Comparison of ENCODE assay signal across 8 cellular contexts in the genomic region with DNA sequence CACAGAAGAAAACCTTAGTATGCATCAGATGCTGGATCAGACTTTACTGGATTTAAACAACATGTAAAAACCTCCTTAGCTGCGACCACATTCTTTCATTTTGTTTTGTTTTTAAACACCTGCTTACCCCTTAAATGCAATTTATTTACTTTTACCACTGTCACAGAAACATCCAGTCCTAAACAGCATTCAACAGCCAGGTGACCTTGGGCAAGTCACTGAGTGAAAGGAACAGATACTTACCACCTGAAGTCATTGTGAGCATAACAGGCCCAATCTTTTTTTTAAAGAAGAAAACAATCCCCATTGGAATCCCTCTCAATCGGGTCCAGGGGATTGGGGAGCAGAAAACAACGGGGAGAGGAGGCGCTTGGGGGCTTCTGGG. TPM values are rescaled to one million over a fixed set of nuclear protein-coding genes. Genes with fewer than 3 reads are reported as not detected.
DNase-seq lines count a peak whose midpoint lies in the region; ATAC-seq and TF ChIP-seq lines count a peak whose summit lies in the region.

No MANE protein-coding gene starts in this region.

- peak overlapping the region; percentile 93 for H2AFZ ChIP-seq in IMR-90 (replicated peaks; ENCODE audit: low read length, poor library complexity)

- H3K36me3 ChIP-seq in IMR-90 (ENCODE audit: control insufficient read depth, insufficient read depth, low read length) (peaks cover 18% of the 10 kb centered on the region), colonic mucosa (peaks cover 3% of the 10 kb centered on the region)

- H3K4me1 ChIP-seq in IMR-90 (ENCODE audit: control insufficient read depth, insufficient read depth, low read length) (peaks cover 24% of the 10 kb centered on the region), colonic mucosa (peaks cover 5% of the 10 kb centered on the region)

- intact Hi-C loops in IMR-90 (cut with micrococcal nuclease) (no loop called here), colonic mucosa (cut with DNase I) (no loop called here)

- H2BK120ac ChIP-seq in IMR-90 (ENCODE audit: low read depth, low read length), result no peak overlapping the region; the same call in 1 of the 2 replicates

- peak overlapping the region; percentile 89 for H2AK9ac ChIP-seq in IMR-90 (replicated peaks; ENCODE audit: low read depth, low read length, poor library complexity)

- no peaks in the 10 kb centered on the region for H3K9me3 ChIP-seq in IMR-90 (ENCODE audit: control insufficient read depth, insufficient read depth, low read length)
- H3K9me3 ChIP-seq in colonic mucosa, result no peaks in the 10 kb centered on the region

- H3K36me3 Mint-ChIP-seq in activated naive CD4-positive, alpha-beta T cell treated with anti-CD3 and anti-CD28 coated beads, Interleukin-2, amount 50 U/mL, for 24 hours, result no peaks in the 10 kb centered on the region
- H3K36me3 Mint-ChIP-seq in nephron (ENCODE audit: low read depth), result no peaks in the 10 kb centered on the region

- peak overlapping the region; percentile 66; the same call in 1 of the 2 replicates for H3K4ac ChIP-seq in IMR-90 (ENCODE audit: low read depth, low read length)

- in situ Hi-C loops in IMR-90 (cut with MboI; ENCODE audit: low sequenced_read_pairs), result no loop called here

- H3K4me1 Mint-ChIP-seq in activated naive CD4-positive, alpha-beta T cell treated with anti-CD3 and anti-CD28 coated beads, Interleukin-2, amount 50 U/mL, for 24 hours, result peaks cover 52% of the 10 kb centered on the region
- H3K4me1 Mint-ChIP-seq in nephron, result peaks cover 6% of the 10 kb centered on the region

- no peak for ATAC-seq in IMR-90 (ENCODE audit: low read depth)

- DNase-seq in activated naive CD4-positive, alpha-beta T cell (lab: John Stamatoyannopoulos, UW), result no peak
- no peak for DNase-seq in IMR-90
- DNase-seq in colonic mucosa, result no peak
- no peak for DNase-seq in NCI-H524 (lab: John Stamatoyannopoulos, UW)
- no peak for DNase-seq in DMS153 (lab: John Stamatoyannopoulos, UW)
- DNase-seq in NCI-H1694 treated with DMSO at 0.1 percent for 48 hours (lab: John Stamatoyannopoulos, UW), result no peak

- H3K4me3 Mint-ChIP-seq in activated naive CD4-positive, alpha-beta T cell treated with anti-CD3 and anti-CD28 coated beads, Interleukin-2, amount 50 U/mL, for 24 hours, result peak overlapping the region; percentile 97
- peak overlapping the region; percentile 92 to 97 (median 94) for H3K4me3 Mint-ChIP-seq in nephron

- no peak overlapping the region for H2AK5ac ChIP-seq in IMR-90 (ENCODE audit: low read depth, low read length)

- dilution Hi-C loops in IMR-90 (cut with HindIII; ENCODE audit: low sequenced_read_pairs, unreplicated experiment), result no loop called here

- no peak for TF ChIP-seq RAD21 in IMR-90 (IDR thresholded peaks at IDR 0.05; ENCODE audit: low read length)

- peak overlapping the region; percentile 64 for H2BK5ac ChIP-seq in IMR-90 (ENCODE audit: low read depth, low read length, poor library complexity, severe bottlenecking)

- BruUV-seq in IMR-90 (replicated peaks; lab: Mats Ljungman, UMichigan), result TSS peak; percentile 67

- no peak overlapping the region for H2BK15ac ChIP-seq in IMR-90 (ENCODE audit: low read depth, low read length)

- H3K18ac ChIP-seq in IMR-90 (ENCODE audit: low read depth, low read length), result no peak overlapping the region

- CTCF ChIA-PET in IMR-90 (lab: Yijun Ruan, JAX), result interaction anchor here (0.7 to 1.2 kb wide), 2 partner anchors 15 to 48 kb away, joined by 3 read pairs; no protein-coding TSS in a partner anchor

- H3K9ac ChIP-seq in IMR-90 (ENCODE audit: low read depth, low read length), result peak overlapping the region; percentile 66
- peak overlapping the region; percentile 91 to 95 for H3K9ac ChIP-seq in colonic mucosa (ENCODE audit: low read depth in 2 of 2, low read length in 2 of 2)

- peak overlapping the region; percentile 59 for H3K27ac ChIP-seq in IMR-90 (ENCODE audit: insufficient read depth, low read length)
- peak overlapping the region; percentile 79 for H3K27ac ChIP-seq in colonic mucosa

- POLR2A ChIA-PET in IMR-90 (lab: Charles Lee; ENCODE audit: unreplicated experiment), result no interaction called here

- peaks cover 12 to 37% of the 10 kb centered on the region in 2 experiments for H3K79me1 ChIP-seq in IMR-90 (ENCODE audit: low read depth in 1 of 2, low read length in 2 of 2)

- WGBS in IMR-90 (ENCODE audit: extremely low coverage in 2 of 2, insufficient read length in 1 of 2), 2 experiments, result no CpG with 5 or more reads among the region's 4 CpGs

- TF ChIP-seq CTCF in IMR-90 (conservative IDR thresholded peaks at IDR 0.05; ENCODE audit: low read depth, low read length), result no peak
- no peak for TF ChIP-seq CTCF in colonic mucosa (IDR thresholded peaks at IDR 0.05)
- no peak for TF ChIP-seq CTCF in nephron (IDR thresholded peaks at IDR 0.05; ENCODE audit: unreplicated experiment in 3 of 3)

- H3K27me3 ChIP-seq in IMR-90 (ENCODE audit: control insufficient read depth, insufficient read depth, low read length) (no peaks in the 10 kb centered on the region), colonic mucosa (no peaks in the 10 kb centered on the region)

- peaks cover 17% of the 10 kb centered on the region for H3K9me1 ChIP-seq in IMR-90 (ENCODE audit: insufficient read depth, low read length)

- peak overlapping the region; percentile 88 for H3K27ac Mint-ChIP-seq in activated naive CD4-positive, alpha-beta T cell treated with anti-CD3 and anti-CD28 coated beads, Interleukin-2, amount 50 U/mL, for 24 hours
- H3K27ac Mint-ChIP-seq in nephron, result no peak overlapping the region

- H3K4me3 ChIP-seq in IMR-90 (ENCODE audit: insufficient read depth, low read depth, low read length) (peak overlapping the region; percentile 81), colonic mucosa (peak overlapping the region; percentile 80)

- H3K27me3 Mint-ChIP-seq in activated naive CD4-positive, alpha-beta T cell treated with anti-CD3 and anti-CD28 coated beads, Interleukin-2, amount 50 U/mL, for 24 hours, result no peaks in the 10 kb centered on the region
- peaks cover 11% of the 10 kb centered on the region for H3K27me3 Mint-ChIP-seq in nephron (ENCODE audit: low read depth)

- no peaks in the 10 kb centered on the region for H4K20me1 ChIP-seq in IMR-90 (ENCODE audit: insufficient read depth, low read length)

- H3K9me3 Mint-ChIP-seq in activated naive CD4-positive, alpha-beta T cell treated with anti-CD3 and anti-CD28 coated beads, Interleukin-2, amount 50 U/mL, for 24 hours, result no peaks in the 10 kb centered on the region
- H3K9me3 Mint-ChIP-seq in nephron, result no peaks in the 10 kb centered on the region

- H4K8ac ChIP-seq in IMR-90 (ENCODE audit: low read depth in 2 of 2, low read length in 2 of 2), result no peak overlapping the region

- H4K5ac ChIP-seq in IMR-90 (ENCODE audit: low read depth, low read length), result no peak overlapping the region

- peak overlapping the region; percentile 76 for H3K23ac ChIP-seq in IMR-90 (ENCODE audit: low read depth, low read length)

- H3K4me2 ChIP-seq in IMR-90 (ENCODE audit: low read depth, low read length), result peak overlapping the region; percentile 94

- no peak overlapping the region for H4K91ac ChIP-seq in IMR-90 (ENCODE audit: insufficient read depth, low read depth, low read length)

- no peak overlapping the region; the same call in 1 of the 2 replicates for H2BK20ac ChIP-seq in IMR-90 (ENCODE audit: low read depth, low read length)

- peak overlapping the region; percentile 75 for H3K14ac ChIP-seq in IMR-90 (replicated peaks; ENCODE audit: low read depth, low read length)

- no peak overlapping the region for H3K56ac ChIP-seq in IMR-90 (ENCODE audit: extremely low read depth, insufficient read depth, low read length)

- no peak for TF ChIP-seq POLR2A in IMR-90 (IDR thresholded peaks at IDR 0.05; ENCODE audit: low read depth, low read length)

TF ChIP-seq in IMR-90, 13 proteins besides CTCF, POLR2A, EP300 and RAD21:
- TF ChIP-seq SMC3 (IDR thresholded peaks at IDR 0.05; ENCODE audit: low read depth, low read length) (no peak), CEBPB (IDR thresholded peaks at IDR 0.05; ENCODE audit: low read depth, low read length) (no peak), NFE2L2 (IDR thresholded peaks at IDR 0.05; ENCODE audit: low read depth, low read length) (no peak)

RNA-seq across cellular contexts. Expression of a gene that starts 0.4 kb away (rescaled TPM):
- 4.4 and 5.0 TPM in 2 replicates for total RNA-seq in IMR-90 (2012; rRNA removed)
- polyA plus RNA-seq in IMR-90 (2012; rRNA removed), result 20.4 and 22.8 TPM in 2 replicates
- polyA plus RNA-seq in IMR-90 (2012; cell fraction: cytosol; rRNA removed), result 13.5 and 13.6 TPM in 2 replicates
- 68.7 and 105 TPM in 2 replicates for polyA plus RNA-seq in IMR-90 (2012; cell fraction: nucleus; rRNA removed; ENCODE audit: low replicate concordance)
- 10 to 100 TPM; 34.7 to 38.7 TPM for total RNA-seq in colonic mucosa

RNA-seq across cellular contexts. Expression of a gene that starts 50.5 kb away (rescaled TPM):
- total RNA-seq in IMR-90 (2012; rRNA removed) (not detected in 2 replicates), colonic mucosa (under 1 TPM in 1 of 2 donors, not detected in 1; 0.08 TPM)
- polyA plus RNA-seq in IMR-90 (2012; rRNA removed), result not detected in 2 replicates
- not detected in 2 replicates for polyA plus RNA-seq in IMR-90 (2012; cell fraction: cytosol; rRNA removed)
- polyA plus RNA-seq in IMR-90 (2012; cell fraction: nucleus; rRNA removed; ENCODE audit: low replicate concordance), result not detected in 2 replicates
